ENCODE assay signal across 8 cellular contexts in genomic region chr11:46529086-46529905, GRCh38.
DNase-seq lines count a peak whose midpoint lies in the region; ATAC-seq and TF ChIP-seq lines count a peak whose summit lies in the region.

No MANE protein-coding gene starts in this region.

- 57% methylated on average over 4 of the region's 4 CpGs for WGBS in liver

- H3K9me3 ChIP-seq in HEK293 (ENCODE audit: control insufficient read depth, insufficient read depth, low read depth, low read length): no peaks in the 10 kb centered on the region
- no peaks in the 10 kb centered on the region for H3K9me3 ChIP-seq in colonic mucosa
- H3K9me3 ChIP-seq in liver (ENCODE audit: control insufficient read depth in 4 of 4, low read length in 3 of 4): no peaks in the 10 kb centered on the region

- H3K36me3 ChIP-seq in HEK293 (ENCODE audit: control insufficient read depth in 2 of 2, insufficient read depth in 1 of 2, low read length in 2 of 2) (peaks cover 0 to 3% of the 10 kb centered on the region in 2 experiments; a peak in 1 of 3 replicates), colonic mucosa (no peaks in the 10 kb centered on the region), liver (ENCODE audit: control insufficient read depth in 4 of 4, insufficient read depth in 3 of 4, low read depth in 1 of 4, low read length in 3 of 4) (no peaks in the 10 kb centered on the region)

- POLR2A ChIA-PET in HEK293 (lab: Yijun Ruan, JAX): interaction anchor here (0.5 kb wide), 1 partner anchor 154 kb away, joined by 3 read pairs; no protein-coding TSS in a partner anchor

- TF ChIP-seq CTCF in HEK293 (tag by site-specific recombination; IDR thresholded peaks at IDR 0.05) (peak; percentile 56; the same call in 1 of the 2 replicates), colonic mucosa (IDR thresholded peaks at IDR 0.05) (peak; percentile 93), liver (IDR thresholded peaks at IDR 0.05; ENCODE audit: low read depth, low read length, missing input control) (peak; percentile 89)

- H3K9ac ChIP-seq in colonic mucosa (ENCODE audit: low read depth in 2 of 2, low read length in 2 of 2) (no peak overlapping the region), liver (ENCODE audit: low read depth in 1 of 2, low read length in 2 of 2) (no peak overlapping the region)

- TF ChIP-seq RAD21 in liver (IDR thresholded peaks at IDR 0.05): peak; percentile 76 to 86

- intact Hi-C loops in colonic mucosa (cut with DNase I): loop anchor here (5.0 kb wide), 1 partner anchor 37 kb away; no protein-coding TSS in a partner anchor

- CTCF ChIA-PET in HEK293 (lab: Yijun Ruan, JAX): interaction anchor here (0.5 to 2.3 kb wide), 48 partner anchors 9 to 370 kb away, joined by 3 to 46 read pairs (median 4); partner anchors contain the start of genes AMBRA1, ATG13 and HARBI1

- peak; percentile 35 for DNase-seq in DMS79 (lab: John Stamatoyannopoulos, UW)
- DNase-seq in NCI-H2171 treated with DMSO at 0.1 percent for 48 hours (lab: John Stamatoyannopoulos, UW): peak; percentile 50
- peak; percentile 86 for DNase-seq in activated CD4-positive, alpha-beta T cell treated with anti-CD3 and anti-CD28 coated beads for 48 hours
- DNase-seq in colonic mucosa: peak; percentile 77
- peak; percentile 64 for DNase-seq in stimulated activated CD8-positive, alpha-beta memory T cell treated with anti-CD3 and anti-CD28 coated beads, Interleukin-12 subunit alpha, Interleukin-12 subunit beta, amount 100 ng/mL, for 1 hour (ENCODE audit: low read depth)

- H3K27ac ChIP-seq in HEK293 (ENCODE audit: extremely low read depth, low read depth, low read length) (no peak overlapping the region), colonic mucosa (no peak overlapping the region), liver (ENCODE audit: low read depth in 1 of 2, low read length in 2 of 2) (no peak overlapping the region)

- no peaks in the 10 kb centered on the region for H3K27me3 ChIP-seq in colonic mucosa
- no peaks in the 10 kb centered on the region for H3K27me3 ChIP-seq in liver (ENCODE audit: control insufficient read depth in 4 of 4, insufficient read depth in 4 of 4, low read length in 3 of 4)

- ATAC-seq in GM19328 (IDR thresholded peaks at IDR 0.05; ENCODE audit: unreplicated experiment): no peak

- no peak overlapping the region for H3K4me3 ChIP-seq in HEK293 (ENCODE audit: low read depth, low read length)
- H3K4me3 ChIP-seq in colonic mucosa: no peak overlapping the region
- no peak overlapping the region for H3K4me3 ChIP-seq in liver (ENCODE audit: low read depth in 1 of 3, low read length in 3 of 3)

- H3K4me1 ChIP-seq in HEK293 (ENCODE audit: control insufficient read depth, insufficient read depth, low read length): no peaks in the 10 kb centered on the region
- H3K4me1 ChIP-seq in colonic mucosa: peaks cover 4% of the 10 kb centered on the region
- no peaks in the 10 kb centered on the region for H3K4me1 ChIP-seq in liver (ENCODE audit: control insufficient read depth in 4 of 4, insufficient read depth in 4 of 4, low read length in 3 of 4)

TF ChIP-seq in HEK293, 187 proteins besides CTCF, POLR2A, EP300 and RAD21 (continues in another document):
- TF ChIP-seq ZSCAN23 (tag by site-specific recombination; IDR thresholded peaks at IDR 0.05) (no peak), ZNF660 (tag by site-specific recombination; IDR thresholded peaks at IDR 0.05) (peak; percentile 73), HOXD13 (CRISPR knock-in tag; IDR thresholded peaks at IDR 0.05; ENCODE audit: borderline replicate concordance) (no peak), ZBTB1 (tag by site-specific recombination; IDR thresholded peaks at IDR 0.05) (no peak), ZBTB7A (tag by site-specific recombination; IDR thresholded peaks at IDR 0.05; ENCODE audit: low read depth) (no peak), ZNF561 (tag by site-specific recombination; IDR thresholded peaks at IDR 0.05; ENCODE audit: borderline replicate concordance) (no peak), HOXA7 (CRISPR knock-in tag; IDR thresholded peaks at IDR 0.05; ENCODE audit: borderline replicate concordance) (no peak), ZNF600 (tag by site-specific recombination; IDR thresholded peaks at IDR 0.05) (no peak), ZNF2 (tag by site-specific recombination; IDR thresholded peaks at IDR 0.05) (peak; percentile 76), SCRT1 (tag by site-specific recombination; IDR thresholded peaks at IDR 0.05; ENCODE audit: borderline replicate concordance) (no peak)
- TF ChIP-seq, protein P1, sequence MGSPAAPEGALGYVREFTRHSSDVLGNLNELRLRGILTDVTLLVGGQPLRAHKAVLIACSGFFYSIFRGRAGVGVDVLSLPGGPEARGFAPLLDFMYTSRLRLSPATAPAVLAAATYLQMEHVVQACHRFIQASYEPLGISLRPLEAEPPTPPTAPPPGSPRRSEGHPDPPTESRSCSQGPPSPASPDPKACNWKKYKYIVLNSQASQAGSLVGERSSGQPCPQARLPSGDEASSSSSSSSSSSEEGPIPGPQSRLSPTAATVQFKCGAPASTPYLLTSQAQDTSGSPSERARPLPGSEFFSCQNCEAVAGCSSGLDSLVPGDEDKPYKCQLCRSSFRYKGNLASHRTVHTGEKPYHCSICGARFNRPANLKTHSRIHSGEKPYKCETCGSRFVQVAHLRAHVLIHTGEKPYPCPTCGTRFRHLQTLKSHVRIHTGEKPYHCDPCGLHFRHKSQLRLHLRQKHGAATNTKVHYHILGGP (tag by site-specific recombination; IDR thresholded peaks at IDR 0.05): no peak
- TF ChIP-seq, protein P2, sequence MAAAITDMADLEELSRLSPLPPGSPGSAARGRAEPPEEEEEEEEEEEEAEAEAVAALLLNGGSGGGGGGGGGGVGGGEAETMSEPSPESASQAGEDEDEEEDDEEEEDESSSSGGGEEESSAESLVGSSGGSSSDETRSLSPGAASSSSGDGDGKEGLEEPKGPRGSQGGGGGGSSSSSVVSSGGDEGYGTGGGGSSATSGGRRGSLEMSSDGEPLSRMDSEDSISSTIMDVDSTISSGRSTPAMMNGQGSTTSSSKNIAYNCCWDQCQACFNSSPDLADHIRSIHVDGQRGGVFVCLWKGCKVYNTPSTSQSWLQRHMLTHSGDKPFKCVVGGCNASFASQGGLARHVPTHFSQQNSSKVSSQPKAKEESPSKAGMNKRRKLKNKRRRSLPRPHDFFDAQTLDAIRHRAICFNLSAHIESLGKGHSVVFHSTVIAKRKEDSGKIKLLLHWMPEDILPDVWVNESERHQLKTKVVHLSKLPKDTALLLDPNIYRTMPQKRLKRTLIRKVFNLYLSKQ (tag by site-specific recombination; IDR thresholded peaks at IDR 0.05; ENCODE audit: borderline replicate concordance): no peak

TF ChIP-seq in liver, 16 proteins besides CTCF, POLR2A, EP300 and RAD21:
- TF ChIP-seq, protein P3, sequence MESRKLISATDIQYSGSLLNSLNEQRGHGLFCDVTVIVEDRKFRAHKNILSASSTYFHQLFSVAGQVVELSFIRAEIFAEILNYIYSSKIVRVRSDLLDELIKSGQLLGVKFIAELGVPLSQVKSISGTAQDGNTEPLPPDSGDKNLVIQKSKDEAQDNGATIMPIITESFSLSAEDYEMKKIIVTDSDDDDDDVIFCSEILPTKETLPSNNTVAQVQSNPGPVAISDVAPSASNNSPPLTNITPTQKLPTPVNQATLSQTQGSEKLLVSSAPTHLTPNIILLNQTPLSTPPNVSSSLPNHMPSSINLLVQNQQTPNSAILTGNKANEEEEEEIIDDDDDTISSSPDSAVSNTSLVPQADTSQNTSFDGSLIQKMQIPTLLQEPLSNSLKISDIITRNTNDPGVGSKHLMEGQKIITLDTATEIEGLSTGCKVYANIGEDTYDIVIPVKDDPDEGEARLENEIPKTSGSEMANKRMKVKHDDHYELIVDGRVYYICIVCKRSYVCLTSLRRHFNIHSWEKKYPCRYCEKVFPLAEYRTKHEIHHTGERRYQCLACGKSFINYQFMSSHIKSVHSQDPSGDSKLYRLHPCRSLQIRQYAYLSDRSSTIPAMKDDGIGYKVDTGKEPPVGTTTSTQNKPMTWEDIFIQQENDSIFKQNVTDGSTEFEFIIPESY (IDR thresholded peaks at IDR 0.05): no peak
- no peak for TF ChIP-seq REST (IDR thresholded peaks at IDR 0.05)
- TF ChIP-seq TAF1 (conservative IDR thresholded peaks at IDR 0.05): no peak
- TF ChIP-seq GABPA (IDR thresholded peaks at IDR 0.05 in 1 of 2, conservative IDR thresholded peaks at IDR 0.05 in 1 of 2): no peak
- TF ChIP-seq, protein P4, sequence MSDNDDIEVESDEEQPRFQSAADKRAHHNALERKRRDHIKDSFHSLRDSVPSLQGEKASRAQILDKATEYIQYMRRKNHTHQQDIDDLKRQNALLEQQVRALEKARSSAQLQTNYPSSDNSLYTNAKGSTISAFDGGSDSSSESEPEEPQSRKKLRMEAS (IDR thresholded peaks at IDR 0.05): no peak
- no peak for TF ChIP-seq JUND (IDR thresholded peaks at IDR 0.05)

Comparison
In these comparisons a context has a peak if more than half of its experiments do, and no peak if none do; other contexts are left out.
1. DNase-seq: peak in every context shown above with its lines; median percentile 86 in activated CD4-positive, alpha-beta T cell treated with anti-CD3 and anti-CD28 coated beads for 48 hours; 77 in colonic mucosa; 64 in stimulated activated CD8-positive, alpha-beta memory T cell treated with anti-CD3 and anti-CD28 coated beads, Interleukin-12 subunit alpha, Interleukin-12 subunit beta, amount 100 ng/mL, for 1 hour; 50 in NCI-H2171 treated with DMSO at 0.1 percent for 48 hours; 35 in DMS79.